Comparison of ENCODE assay signal across 1 cellular context in genomic region chr6:36970892-36971842, GRCh38.
TF ChIP-seq lines count a peak whose summit lies in the region.

No MANE protein-coding gene starts in this region.

TF ChIP-seq in SK-N-SH, 30 proteins besides CTCF, POLR2A, EP300 and RAD21 (continued from another document):
- TF ChIP-seq, protein P1, sequence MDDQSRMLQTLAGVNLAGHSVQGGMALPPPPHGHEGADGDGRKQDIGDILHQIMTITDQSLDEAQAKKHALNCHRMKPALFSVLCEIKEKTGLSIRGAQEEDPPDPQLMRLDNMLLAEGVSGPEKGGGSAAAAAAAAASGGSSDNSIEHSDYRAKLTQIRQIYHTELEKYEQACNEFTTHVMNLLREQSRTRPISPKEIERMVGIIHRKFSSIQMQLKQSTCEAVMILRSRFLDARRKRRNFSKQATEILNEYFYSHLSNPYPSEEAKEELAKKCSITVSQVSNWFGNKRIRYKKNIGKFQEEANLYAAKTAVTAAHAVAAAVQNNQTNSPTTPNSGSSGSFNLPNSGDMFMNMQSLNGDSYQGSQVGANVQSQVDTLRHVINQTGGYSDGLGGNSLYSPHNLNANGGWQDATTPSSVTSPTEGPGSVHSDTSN (IDR thresholded peaks at IDR 0.05): no peak
- TF ChIP-seq, protein P2, sequence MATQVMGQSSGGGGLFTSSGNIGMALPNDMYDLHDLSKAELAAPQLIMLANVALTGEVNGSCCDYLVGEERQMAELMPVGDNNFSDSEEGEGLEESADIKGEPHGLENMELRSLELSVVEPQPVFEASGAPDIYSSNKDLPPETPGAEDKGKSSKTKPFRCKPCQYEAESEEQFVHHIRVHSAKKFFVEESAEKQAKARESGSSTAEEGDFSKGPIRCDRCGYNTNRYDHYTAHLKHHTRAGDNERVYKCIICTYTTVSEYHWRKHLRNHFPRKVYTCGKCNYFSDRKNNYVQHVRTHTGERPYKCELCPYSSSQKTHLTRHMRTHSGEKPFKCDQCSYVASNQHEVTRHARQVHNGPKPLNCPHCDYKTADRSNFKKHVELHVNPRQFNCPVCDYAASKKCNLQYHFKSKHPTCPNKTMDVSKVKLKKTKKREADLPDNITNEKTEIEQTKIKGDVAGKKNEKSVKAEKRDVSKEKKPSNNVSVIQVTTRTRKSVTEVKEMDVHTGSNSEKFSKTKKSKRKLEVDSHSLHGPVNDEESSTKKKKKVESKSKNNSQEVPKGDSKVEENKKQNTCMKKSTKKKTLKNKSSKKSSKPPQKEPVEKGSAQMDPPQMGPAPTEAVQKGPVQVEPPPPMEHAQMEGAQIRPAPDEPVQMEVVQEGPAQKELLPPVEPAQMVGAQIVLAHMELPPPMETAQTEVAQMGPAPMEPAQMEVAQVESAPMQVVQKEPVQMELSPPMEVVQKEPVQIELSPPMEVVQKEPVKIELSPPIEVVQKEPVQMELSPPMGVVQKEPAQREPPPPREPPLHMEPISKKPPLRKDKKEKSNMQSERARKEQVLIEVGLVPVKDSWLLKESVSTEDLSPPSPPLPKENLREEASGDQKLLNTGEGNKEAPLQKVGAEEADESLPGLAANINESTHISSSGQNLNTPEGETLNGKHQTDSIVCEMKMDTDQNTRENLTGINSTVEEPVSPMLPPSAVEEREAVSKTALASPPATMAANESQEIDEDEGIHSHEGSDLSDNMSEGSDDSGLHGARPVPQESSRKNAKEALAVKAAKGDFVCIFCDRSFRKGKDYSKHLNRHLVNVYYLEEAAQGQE (IDR thresholded peaks at IDR 0.05; ENCODE audit: low read depth, low read length): no peak
- TF ChIP-seq NRF1 (IDR thresholded peaks at IDR 0.05; ENCODE audit: low read depth, low read length) (no peak), SIN3A (IDR thresholded peaks at IDR 0.05; ENCODE audit: borderline replicate concordance, low read depth, low read length) (no peak), EZH2phosphoT487 (IDR thresholded peaks at IDR 0.05; ENCODE audit: borderline replicate concordance, low read depth) (no peak), FOXM1 (IDR thresholded peaks at IDR 0.05; ENCODE audit: low read depth) (no peak), CHD2 (IDR thresholded peaks at IDR 0.05; ENCODE audit: low read length, partially characterized antibody) (no peak)
TF ChIP-seq in SK-N-SH: peak in this region for 0.
